Comparison of ENCODE assay signal across 9 cellular contexts in genomic region chr2:166494140-166494544, GRCh38. TPM values are rescaled to one million over a fixed set of nuclear protein-coding genes. Genes with fewer than 3 reads are reported as not detected.
DNase-seq lines count a peak whose midpoint lies in the region; ATAC-seq and TF ChIP-seq lines count a peak whose summit lies in the region.
"Had no signal": no experiment of that assay in that cellular context is flagged by ENCODE, and none has a peak within 500 bp of the region (broad histone marks: within the 10 kb centered on the region; RNA-seq: fewer than 3 reads in every experiment).

Gene SCN7A (minus strand): TSS chr2:166494249. CDS start chr2:166477696, 16,553 bp downstream.

- no peak within 1 kb of the TSS for H4K91ac ChIP-seq in IMR-90 (ENCODE audit: insufficient read depth, low read depth, low read length)

- peak within 1 kb of the TSS; percentile 76; the same call in 1 of the 2 replicates for H3K18ac ChIP-seq in IMR-90 (ENCODE audit: low read depth, low read length)

- ATAC-seq in IMR-90 (ENCODE audit: low read depth) (peak; percentile 96), GM18502 (IDR thresholded peaks at IDR 0.05; ENCODE audit: poor library complexity, unreplicated experiment) (no peak), HG02973 (IDR thresholded peaks at IDR 0.05; ENCODE audit: unreplicated experiment) (no peak)

- no TSS peak for BruUV-seq in IMR-90 (replicated peaks; lab: Mats Ljungman, UMichigan)

- intact Hi-C loops in IMR-90 (cut with micrococcal nuclease) = no loop called here

- H3K9me3 ChIP-seq in IMR-90 (ENCODE audit: control insufficient read depth, insufficient read depth, low read length) = no peaks in the 10 kb centered on the region
- H3K9me3 ChIP-seq in iPS-18a (ENCODE audit: control insufficient read depth, low read depth, low read length) = no peaks in the 10 kb centered on the region

- peak within 1 kb of the TSS; percentile 58; the same call in 1 of the 2 replicates for H3K23ac ChIP-seq in IMR-90 (ENCODE audit: low read depth, low read length)

- POLR2A ChIA-PET in IMR-90 (lab: Charles Lee; ENCODE audit: unreplicated experiment) = interaction anchor here (0.5 kb wide), 1 partner anchor 1686 kb away, joined by 3 read pairs; no protein-coding TSS in a partner anchor

- H3K4me1 ChIP-seq in IMR-90 (ENCODE audit: control insufficient read depth, insufficient read depth, low read length) (peaks cover 2% of the 10 kb centered on the region; the same call in 1 of the 2 replicates), iPS-18a (ENCODE audit: control insufficient read depth, low read depth, low read length) (no peaks in the 10 kb centered on the region)

- H3K27ac ChIP-seq in IMR-90 (ENCODE audit: insufficient read depth, low read length) (peak within 1 kb of the TSS; percentile 19; the same call in 1 of the 2 replicates), iPS-18a (ENCODE audit: low read length) (no peak within 1 kb of the TSS)

- no peak within 1 kb of the TSS for H2AK5ac ChIP-seq in IMR-90 (ENCODE audit: low read depth, low read length)

- no peaks in the 10 kb centered on the region; the same call in 1 of the 2 replicates for H3K27me3 ChIP-seq in IMR-90 (ENCODE audit: control insufficient read depth, insufficient read depth, low read length)
- H3K27me3 ChIP-seq in iPS-18a (ENCODE audit: control insufficient read depth, insufficient read depth, low read length) = no peaks in the 10 kb centered on the region

- TF ChIP-seq CTCF in IMR-90 (conservative IDR thresholded peaks at IDR 0.05; ENCODE audit: low read depth, low read length) = no peak

- no peaks in the 10 kb centered on the region for H3K79me1 ChIP-seq in IMR-90 (ENCODE audit: low read depth in 1 of 2, low read length in 2 of 2)

- H3K4me3 ChIP-seq in IMR-90 (ENCODE audit: insufficient read depth, low read depth, low read length) = peak within 1 kb of the TSS; percentile 45
- H3K4me3 ChIP-seq in iPS-18a (ENCODE audit: low read length) = peak within 1 kb of the TSS; percentile 53

- no peaks in the 10 kb centered on the region for H3K9me1 ChIP-seq in IMR-90 (ENCODE audit: insufficient read depth, low read length)

- dilution Hi-C loops in IMR-90 (cut with HindIII; ENCODE audit: low sequenced_read_pairs, unreplicated experiment) = no loop called here

- peak within 1 kb of the TSS; percentile 23 to 26; a peak in 1 of 4 replicates for H4K8ac ChIP-seq in IMR-90 (ENCODE audit: low read depth in 2 of 2, low read length in 2 of 2)

- DNase-seq in IMR-90 (peak; percentile 81), amygdala (lab: John Stamatoyannopoulos, UW) (peak in 30 of 56 donors; percentile 1 to 55 (median 8)), smooth muscle cell of the brain vasculature (ENCODE audit: low read depth, low spot score) (peak; percentile 10), HT-29 (ENCODE audit: low spot score) (no peak), SKM-1 treated with dmso at 0.1 percent for 144 hours (lab: John Stamatoyannopoulos, UW; ENCODE audit: unreplicated experiment) (no peak)

- no CpG with 5 or more reads among the region's 14 CpGs for WGBS in IMR-90 (ENCODE audit: extremely low coverage in 2 of 2, insufficient read length in 1 of 2), 2 experiments

- H3K56ac ChIP-seq in IMR-90 (ENCODE audit: extremely low read depth, insufficient read depth, low read length) = no peak within 1 kb of the TSS

- TF ChIP-seq RAD21 in IMR-90 (IDR thresholded peaks at IDR 0.05; ENCODE audit: low read length) = no peak

- peak within 1 kb of the TSS; percentile 87 for H2AFZ ChIP-seq in IMR-90 (replicated peaks; ENCODE audit: low read length, poor library complexity)

- peak within 1 kb of the TSS; percentile 73 for H3K4me2 ChIP-seq in IMR-90 (ENCODE audit: low read depth, low read length)

- peak within 1 kb of the TSS; percentile 27; the same call in 1 of the 2 replicates for H2BK20ac ChIP-seq in IMR-90 (ENCODE audit: low read depth, low read length)

- peak within 1 kb of the TSS; percentile 43; the same call in 1 of the 2 replicates for H4K5ac ChIP-seq in IMR-90 (ENCODE audit: low read depth, low read length)

- H3K9ac ChIP-seq in IMR-90 (ENCODE audit: low read depth, low read length) (peak within 1 kb of the TSS; percentile 34; the same call in 1 of the 2 replicates), iPS-18a (ENCODE audit: low read length) (no peak within 1 kb of the TSS)

- no peak within 1 kb of the TSS for H2BK15ac ChIP-seq in IMR-90 (ENCODE audit: low read depth, low read length)

- H4K20me1 ChIP-seq in IMR-90 (ENCODE audit: insufficient read depth, low read length) = no peaks in the 10 kb centered on the region

- in situ Hi-C loops in IMR-90 (cut with MboI; ENCODE audit: low sequenced_read_pairs) = no loop called here

- CTCF ChIA-PET in IMR-90 (lab: Yijun Ruan, JAX) = interaction anchor here (0.6 kb wide), 1 partner anchor 312 kb away, joined by 3 read pairs; no protein-coding TSS in a partner anchor

- no peak within 1 kb of the TSS for H2AK9ac ChIP-seq in IMR-90 (replicated peaks; ENCODE audit: low read depth, low read length, poor library complexity)

- H3K14ac ChIP-seq in IMR-90 (replicated peaks; ENCODE audit: low read depth, low read length) = 0 out of 2 replicates have a peak within 1 kb of the TSS, but pooled peaks have one; percentile 1

- peak within 1 kb of the TSS; percentile 58 for H2BK120ac ChIP-seq in IMR-90 (ENCODE audit: low read depth, low read length)

- no peaks in the 10 kb centered on the region for H3K36me3 ChIP-seq in IMR-90 (ENCODE audit: control insufficient read depth, insufficient read depth, low read length)
- no peaks in the 10 kb centered on the region for H3K36me3 ChIP-seq in iPS-18a (ENCODE audit: control insufficient read depth, low read depth, low read length)

- H3K4ac ChIP-seq in IMR-90 (ENCODE audit: low read depth, low read length) = peak within 1 kb of the TSS; percentile 33; the same call in 1 of the 2 replicates

- TF ChIP-seq POLR2A in IMR-90 (IDR thresholded peaks at IDR 0.05; ENCODE audit: low read depth, low read length) = no peak

- H2BK5ac ChIP-seq in IMR-90 (ENCODE audit: low read depth, low read length, poor library complexity, severe bottlenecking) = no peak within 1 kb of the TSS

TF ChIP-seq in IMR-90, 13 proteins besides CTCF, POLR2A, EP300 and RAD21:
- peak; percentile 93 for TF ChIP-seq MAZ (IDR thresholded peaks at IDR 0.05; ENCODE audit: borderline replicate concordance, low read depth, low read length)
- TF ChIP-seq RCOR1 (IDR thresholded peaks at IDR 0.05; ENCODE audit: insufficient replicate concordance, low read length) = no peak
TF ChIP-seq in IMR-90: peak in this region for 1.

RNA-seq across cellular contexts. Expression of gene SCN7A, which starts in this region (rescaled TPM):
- total RNA-seq in IMR-90 (2012; rRNA removed) = 0.90 and 1.7 TPM in 2 replicates
- 0.24 and 0.39 TPM in 2 replicates for polyA plus RNA-seq in IMR-90 (2012; rRNA removed)
- 0.08 and 0.09 TPM in 2 replicates for polyA plus RNA-seq in IMR-90 (2012; cell fraction: cytosol; rRNA removed)
- polyA plus RNA-seq in IMR-90 (2012; cell fraction: nucleus; rRNA removed; ENCODE audit: low replicate concordance) = 0.10 and 1.7 TPM in 2 replicates
- not detected in 2 replicates for total RNA-seq in HT-29 (2014; rRNA removed; shearing (Covaris generic))
- total RNA-seq: HT1080 had no signal

Comparison
In these comparisons a context has a peak if more than half of its experiments do, and no peak if none do; other contexts are left out.
1. DNase-seq: peak in IMR-90 (single experiment), amygdala (30 of 56) and smooth muscle cell of the brain vasculature (single experiment); none in HT-29 (single experiment) and SKM-1 treated with dmso at 0.1 percent for 144 hours (single experiment).